In the genomic region with DNA sequence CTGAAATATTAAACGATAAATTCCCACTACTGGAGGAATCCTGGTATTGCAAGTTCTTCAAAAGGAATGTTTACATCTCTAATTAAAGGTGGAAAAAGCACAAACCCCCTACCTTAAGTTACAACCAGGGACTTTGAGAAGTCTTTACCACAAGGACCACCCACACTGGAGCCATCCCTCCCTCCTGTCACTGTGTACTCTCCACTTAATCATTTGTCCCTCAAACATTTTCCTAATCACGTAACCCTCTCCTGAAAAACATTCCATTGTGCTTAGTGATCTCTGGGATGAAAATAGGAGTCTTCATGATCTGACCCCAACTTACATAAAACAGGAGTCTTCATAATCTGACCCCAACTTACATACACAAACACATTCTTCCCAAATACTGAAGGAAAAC, we compare ENCODE assay signal across 21 cellular contexts.
DNase-seq lines count a peak whose midpoint lies in the region; FAIRE-seq and TF ChIP-seq lines count a peak whose summit lies in the region.
"Had no signal": no experiment of that assay in that cellular context is flagged by ENCODE, and none has a peak within 500 bp of the region (broad histone marks: within the 10 kb centered on the region; RNA-seq: fewer than 3 reads in every experiment).

No MANE protein-coding gene starts in this region.

- DNase-seq in DMS53 (lab: John Stamatoyannopoulos, UW) (peak; percentile 12), DMS53 treated with DMSO at 0.1 percent for 48 hours (lab: John Stamatoyannopoulos, UW; ENCODE audit: unreplicated experiment) (no peak), NAMALWA (ENCODE audit: low spot score) (peak; percentile 3), bronchial epithelial cell (ENCODE audit: low read depth) (no peak), urothelium cell line (ENCODE audit: low spot score) (peak; percentile 26), erythroblast (lab: John Stamatoyannopoulos, UW) (no peak), GM10266 (ENCODE audit: extremely low spot score) (no peak), NCI-H2081 treated with DMSO at 0.1 percent for 48 hours (lab: John Stamatoyannopoulos, UW) (no peak)
- DNase-seq: GOT3, Kasumi-1, MM.1S, NCI-H1092 treated with DMSO at 0.1 percent for 48 hours, NCI-H2227 treated with DMSO at 0.1 percent for 48 hours, NCI-H524, NCI-H82, OCI-M1, SIG-M5, SW 1271 had no signal

- TF ChIP-seq POLR2A in erythroblast (IDR thresholded peaks at IDR 0.05; ENCODE audit: low read length): no peak

- H3K4me3 ChIP-seq in bronchial epithelial cell (ENCODE audit: low read depth, low read length): no peak overlapping the region

- H3K27me3 ChIP-seq in bronchial epithelial cell (ENCODE audit: control insufficient read depth, insufficient read depth, low read length): no peaks in the 10 kb centered on the region

- TF ChIP-seq CTCF in bronchial epithelial cell (IDR thresholded peaks at IDR 0.05; ENCODE audit: insufficient read depth, low read length, severe bottlenecking) (no peak), GM10266 (IDR thresholded peaks at IDR 0.05; ENCODE audit: control insufficient read depth, insufficient read depth, low read depth, missing control alignments) (no peak)

- no peaks in the 10 kb centered on the region for H3K36me3 ChIP-seq in bronchial epithelial cell (ENCODE audit: control insufficient read depth, insufficient read depth, low read length)

- FAIRE-seq in bronchial epithelial cell (lab: Jason Lieb, UNC) (peak; percentile 36), urothelium cell line (lab: Jason Lieb, UNC) (no peak)
- FAIRE-seq: GM12891, GM18507, HTR-8/SVneo had no signal

Comparison
In these comparisons a context has a peak if more than half of its experiments do, and no peak if none do; other contexts are left out.
1. DNase-seq: peak in DMS53 (single experiment), NAMALWA (single experiment) and urothelium cell line (single experiment); none in DMS53 treated with DMSO at 0.1 percent for 48 hours (single experiment), bronchial epithelial cell (single experiment), erythroblast (0 of 2), GM10266 (single experiment) and NCI-H2081 treated with DMSO at 0.1 percent for 48 hours (single experiment).